ENCODE assay signal across 8 cellular contexts in genomic region chr6:167350731-167351655, GRCh38. TPM values are rescaled to one million over a fixed set of nuclear protein-coding genes. Genes with fewer than 3 reads are reported as not detected.
DNase-seq lines count a peak whose midpoint lies in the region; ATAC-seq and TF ChIP-seq lines count a peak whose summit lies in the region.

No MANE protein-coding gene starts in this region.

- H3F3A ChIP-seq in PC-3 (ENCODE audit: low read length, unreplicated experiment) = no peaks in the 10 kb centered on the region

- H4K20me1 ChIP-seq in PC-3 (ENCODE audit: low read length) = no peaks in the 10 kb centered on the region

- H3K27ac ChIP-seq in PC-3 (ENCODE audit: low read length) (no peak overlapping the region), ovary (no peak overlapping the region), thoracic aorta (no peak overlapping the region)

- H3K9me3 ChIP-seq in PC-3 (ENCODE audit: low read length) (no peaks in the 10 kb centered on the region), ovary (peaks cover 0 to 2% of the 10 kb centered on the region in 2 donors), thoracic aorta (peaks cover 6% of the 10 kb centered on the region)

- peak; percentile 54 for TF ChIP-seq CTCF in PC-3 (conservative IDR thresholded peaks at IDR 0.05; ENCODE audit: low read depth, low read length)
- TF ChIP-seq CTCF in ovary (IDR thresholded peaks at IDR 0.05) = peak; percentile 29 to 37 (median 36)
- TF ChIP-seq CTCF in thoracic aorta (IDR thresholded peaks at IDR 0.05) = peak; percentile 28

- intact Hi-C loops in PC-3 (cut with micrococcal nuclease) (no loop called here), ovary (cut with DNase I) (no loop called here)

- no TSS peak for BruUV-seq in PC-3 (replicated peaks; lab: Mats Ljungman, UMichigan)

- no peaks in the 10 kb centered on the region for H3K9me2 ChIP-seq in PC-3 (replicated peaks; ENCODE audit: low read length)

- H3K4me2 ChIP-seq in PC-3 (ENCODE audit: low read length) = no peak overlapping the region; the same call in 1 of the 2 replicates

- H3K4me1 ChIP-seq in PC-3 (ENCODE audit: insufficient read depth, low read length) = no peaks in the 10 kb centered on the region
- no peaks in the 10 kb centered on the region for H3K4me1 ChIP-seq in ovary (ENCODE audit: insufficient read depth)
- peaks cover 4 to 14% of the 10 kb centered on the region in 2 donors for H3K4me1 ChIP-seq in thoracic aorta (ENCODE audit: control insufficient read depth in 1 of 2, low read depth in 2 of 2)

- ATAC-seq in GM19023 (IDR thresholded peaks at IDR 0.05; ENCODE audit: unreplicated experiment) (peak; percentile 66), HG03442 (IDR thresholded peaks at IDR 0.05; ENCODE audit: unreplicated experiment) (peak; percentile 69), PC-3 (no peak), thoracic aorta (ENCODE audit: insufficient number of reproducible peaks, low FRiP score, low read depth) (no peak)

- WGBS in ovary, 3 donors = 1% methylated on average over 46 to 60 of the region's 62 CpGs

- POLR2A ChIA-PET in PC-3 (lab: Charles Lee; ENCODE audit: unreplicated experiment) = no interaction called here

- H3K4me3 ChIP-seq in PC-3 (ENCODE audit: low read length) (no peak overlapping the region), ovary (peak overlapping the region; percentile 29), thoracic aorta (peak overlapping the region; percentile 65)

- H3K27me3 ChIP-seq in PC-3 (ENCODE audit: low read length) (peaks cover 8% of the 10 kb centered on the region; the same call in 1 of the 2 replicates), ovary (no peaks in the 10 kb centered on the region), thoracic aorta (replicated peaks; ENCODE audit: insufficient read depth) (no peaks in the 10 kb centered on the region)

- H2AFZ ChIP-seq in PC-3 (ENCODE audit: low read length) = no peak overlapping the region

- peak; percentile 40 for DNase-seq in AG20443 (ENCODE audit: low spot score)
- peak; percentile 19 for DNase-seq in PC-3
- peak; percentile 89 for DNase-seq in activated effector memory CD4-positive, alpha-beta T cell treated with Interleukin-2 at 50 U/mL for 16 hours
- peak; percentile 47 for DNase-seq in globus pallidus (ENCODE audit: low spot score)
- peak; percentile 54 to 84 (median 66) for DNase-seq in ovary
- no peak for DNase-seq in thoracic aorta (ENCODE audit: low spot score)

- TF ChIP-seq EP300 in ovary (IDR thresholded peaks at IDR 0.05) = no peak

- CTCF ChIA-PET in PC-3 (lab: Charles Lee) = no interaction called here

- H3K9ac ChIP-seq in PC-3 (ENCODE audit: low read length) = no peak overlapping the region

- no peak for TF ChIP-seq POLR2A in ovary (IDR thresholded peaks at IDR 0.05)

- no peaks in the 10 kb centered on the region for H3K36me3 ChIP-seq in PC-3 (ENCODE audit: low read depth, low read length)
- no peaks in the 10 kb centered on the region for H3K36me3 ChIP-seq in ovary
- no peaks in the 10 kb centered on the region for H3K36me3 ChIP-seq in thoracic aorta

- no peaks in the 10 kb centered on the region for H3K79me2 ChIP-seq in PC-3 (ENCODE audit: low read length)

RNA-seq across cellular contexts. Expression of gene TTLL2, which starts 26.1 kb away (rescaled TPM):
- total RNA-seq in PC-3 (2014; rRNA removed) = not detected in 2 replicates
- total RNA-seq in ovary = not detected
- not detected for polyA plus RNA-seq in ovary
- total RNA-seq in thoracic aorta = not detected

RNA-seq across cellular contexts. Expression of gene UNC93A, which starts 59.9 kb away (rescaled TPM):
- not detected in 2 replicates for total RNA-seq in PC-3 (2014; rRNA removed)
- under 1 TPM in 3 of 7 donors, not detected in 4; 0.41 to 0.92 (median 0.42) TPM for total RNA-seq in ovary
- not detected for polyA plus RNA-seq in ovary
- not detected for total RNA-seq in thoracic aorta

Comparison
In these comparisons a context has a peak if more than half of its experiments do, and no peak if none do; other contexts are left out.
1. ATAC-seq: peak in GM19023 (single experiment) and HG03442 (single experiment); none in PC-3 (single experiment) and thoracic aorta (single experiment).
2. Peak in every context shown above with its lines, with median percentiles within 50 percentile points of each other: CTCF ChIP-seq.